11 cellular contexts compared by ENCODE assay signal in genomic region chr11:102620858-102621561, GRCh38. TPM values are rescaled to one million over a fixed set of nuclear protein-coding genes. Genes with fewer than 3 reads are reported as not detected.
A peak's percentile ranks its signal among the peaks of the same experiment; 100 is the strongest.
DNase-seq lines count a peak whose midpoint lies in the region; ATAC-seq, FAIRE-seq and TF ChIP-seq lines count a peak whose summit lies in the region.
"Had no signal": no experiment of that assay in that cellular context is flagged by ENCODE, and none has a peak within 500 bp of the region (broad histone marks: within the 10 kb centered on the region; RNA-seq: fewer than 3 reads in every experiment).

No MANE protein-coding gene starts in this region.

- peak; percentile 56 for ATAC-seq in GM18519 (IDR thresholded peaks at IDR 0.05; ENCODE audit: low FRiP score, unreplicated experiment)
- ATAC-seq in Panc1, result 0 out of 2 replicates have a peak, but pooled peaks have one; percentile 52
- ATAC-seq in naive thymus-derived CD8-positive, alpha-beta T cell, result no peak

- no peak overlapping the region for H3K9ac ChIP-seq in keratinocyte (ENCODE audit: control insufficient read depth, extremely low read depth, insufficient read depth, low read length)

- no peaks in the 10 kb centered on the region for H3K9me3 ChIP-seq in Panc1 (ENCODE audit: control insufficient read depth, insufficient read depth, low read depth, low read length)
- no peaks in the 10 kb centered on the region for H3K9me3 ChIP-seq in keratinocyte (ENCODE audit: control insufficient read depth, low read depth, low read length)
- H3K9me3 ChIP-seq: neutrophil had no signal

- H3K9me3 Mint-ChIP-seq in naive thymus-derived CD8-positive, alpha-beta T cell, result no peaks in the 10 kb centered on the region

- CTCF ChIA-PET in Panc1 (lab: Charles Lee), result no interaction called here

- peak; percentile 69 for DNase-seq in H4 (ENCODE audit: low spot score)
- no peak for DNase-seq in Panc1 (ENCODE audit: low read depth, low spot score)
- DNase-seq in keratinocyte (ENCODE audit: low read depth, low spot score), result no peak
- no peak for DNase-seq in AG20443 (ENCODE audit: low spot score)
- DNase-seq in dorsolateral prefrontal cortex, result no peak
- no peak for DNase-seq in naive thymus-derived CD8-positive, alpha-beta T cell
- no peak for DNase-seq in kidney glomerular epithelial cell (lab: John Stamatoyannopoulos, UW)
- DNase-seq: DMS 273 treated with DMSO at 0.1 percent for 48 hours, KBM-7 had no signal

- H3K27ac ChIP-seq in Panc1 (ENCODE audit: low read length) (peak overlapping the region; percentile 17; the same call in 1 of the 2 replicates), keratinocyte (ENCODE audit: control insufficient read depth, insufficient read depth, low read length) (no peak overlapping the region), dorsolateral prefrontal cortex (no peak overlapping the region)
- H3K27ac ChIP-seq: neutrophil had no signal

- H3K36me3 Mint-ChIP-seq in naive thymus-derived CD8-positive, alpha-beta T cell, result no peaks in the 10 kb centered on the region

- in situ Hi-C loops in Panc1 (cut with HindIII; ENCODE audit: low pct_unique_long_range_greater_than_20kb, low sequenced_read_pairs), result no loop called here

- H3K36me3 ChIP-seq in Panc1 (ENCODE audit: control insufficient read depth, insufficient read depth, low read length) (no peaks in the 10 kb centered on the region), keratinocyte (ENCODE audit: control insufficient read depth in 2 of 2, extremely low read depth in 1 of 2, insufficient read depth in 2 of 2, low read length in 2 of 2) (no peaks in the 10 kb centered on the region)
- H3K36me3 ChIP-seq: neutrophil had no signal

- no TSS peak for BruUV-seq in Panc1 (replicated peaks; lab: Mats Ljungman, UMichigan)

- peak; percentile 69 for FAIRE-seq in keratinocyte (lab: Jason Lieb, UNC)

- H3K4me3 ChIP-seq in Panc1 (ENCODE audit: low read depth in 2 of 2, low read length in 2 of 2), result no peak overlapping the region
- H3K4me3 ChIP-seq in keratinocyte (ENCODE audit: control insufficient read depth in 2 of 3, extremely low read depth in 1 of 3, insufficient read depth in 2 of 3, low read depth in 1 of 3, low read length in 3 of 3), result no peak overlapping the region
- no peak overlapping the region for H3K4me3 ChIP-seq in dorsolateral prefrontal cortex

- no peaks in the 10 kb centered on the region for H3K79me2 ChIP-seq in keratinocyte (ENCODE audit: control insufficient read depth, insufficient read depth, low read length)

- H3K9me1 ChIP-seq in keratinocyte (ENCODE audit: control insufficient read depth, extremely low read depth, insufficient read depth, low read length), result no peaks in the 10 kb centered on the region

- intact Hi-C loops in Panc1 (cut with micrococcal nuclease; ENCODE audit: unreplicated experiment), result no loop called here
- intact Hi-C loops in dorsolateral prefrontal cortex (cut with DNase I), result no loop called here

- H2AFZ ChIP-seq in keratinocyte (ENCODE audit: control insufficient read depth, low read length), result no peak overlapping the region

- TF ChIP-seq CTCF in Panc1 (IDR thresholded peaks at IDR 0.05) (no peak), keratinocyte (optimal IDR thresholded peaks at IDR 0.05 in 1 of 3, IDR thresholded peaks at IDR 0.05 in 1 of 3, conservative IDR thresholded peaks at IDR 0.05 in 1 of 3; ENCODE audit: extremely low read depth in 1 of 3, insufficient read depth in 2 of 3, low read length in 3 of 3) (no peak), dorsolateral prefrontal cortex (IDR thresholded peaks at IDR 0.05 in 54 of 56, conservative IDR thresholded peaks at IDR 0.05 in 2 of 56; ENCODE audit: low read depth in 1 of 56, partially characterized antibody in 56 of 56) (no peak)

- POLR2A ChIA-PET in Panc1 (lab: Charles Lee), result no interaction called here
- POLR2A ChIA-PET in naive thymus-derived CD8-positive, alpha-beta T cell (lab: Charles Lee), result no interaction called here

- no peak overlapping the region for H3K4me2 ChIP-seq in keratinocyte (ENCODE audit: control insufficient read depth, extremely low read depth, insufficient read depth, low read depth, low read length)

- no peaks in the 10 kb centered on the region for H4K20me1 ChIP-seq in keratinocyte (ENCODE audit: control insufficient read depth, extremely low read depth, insufficient read depth, low read length)

- H3K4me3 Mint-ChIP-seq in naive thymus-derived CD8-positive, alpha-beta T cell, result no peak overlapping the region

- H3K27ac Mint-ChIP-seq in naive thymus-derived CD8-positive, alpha-beta T cell, result no peak overlapping the region

- H3K4me1 Mint-ChIP-seq in naive thymus-derived CD8-positive, alpha-beta T cell, result no peaks in the 10 kb centered on the region

- dilution Hi-C loops in keratinocyte (cut with MboI; ENCODE audit: extremely low pct_ligation_motif_present, low sequenced_read_pairs), result no loop called here

- H3K4me1 ChIP-seq in Panc1 (ENCODE audit: control insufficient read depth, insufficient read depth, low read length) (peaks cover 3% of the 10 kb centered on the region; the same call in 1 of the 2 replicates), keratinocyte (ENCODE audit: control insufficient read depth, extremely low read depth, insufficient read depth, low read length) (no peaks in the 10 kb centered on the region)

- no peaks in the 10 kb centered on the region for H3K27me3 ChIP-seq in Panc1 (ENCODE audit: control insufficient read depth, insufficient read depth, low read length)
- no peaks in the 10 kb centered on the region for H3K27me3 ChIP-seq in keratinocyte (ENCODE audit: control insufficient read depth, extremely low read depth, insufficient read depth, low read length)
- H3K27me3 ChIP-seq in dorsolateral prefrontal cortex, result peaks cover 0 to 8% (median 0%) of the 10 kb centered on the region in 45 donors
- H3K27me3 ChIP-seq: neutrophil had no signal

- H3K27me3 Mint-ChIP-seq in naive thymus-derived CD8-positive, alpha-beta T cell, result peaks cover 0 to 6% (median 2%) of the 10 kb centered on the region in 5 donors

RNA-seq across cellular contexts. Expression of gene MMP20, which starts 4.1 kb away (rescaled TPM):
- not detected in 2 replicates for total RNA-seq in H4 (2014; rRNA removed; shearing (Covaris generic))
- total RNA-seq in Panc1 (2021; ENCODE audit: unreplicated experiment), result not detected
- not detected for polyA plus RNA-seq in Panc1 (2012; ENCODE audit: insufficient read length)
- polyA plus RNA-seq in keratinocyte, result not detected in 3 replicates
- polyA plus RNA-seq in keratinocyte (2011; ENCODE audit: low read depth), result not detected
- polyA plus RNA-seq in keratinocyte (2011; cell fraction: cytosol; rRNA removed), result not detected in 2 replicates
- not detected in 2 replicates for polyA plus RNA-seq in keratinocyte (2011; cell fraction: nucleus; rRNA removed)
- polyA plus RNA-seq in keratinocyte (2012; ENCODE audit: low replicate concordance), result not detected in 2 replicates
- not detected in 3 replicates for polyA minus RNA-seq in keratinocyte
- not detected for polyA minus RNA-seq in keratinocyte (2011; cell fraction: cytosol; rRNA and poly(A)+ RNA removed)
- polyA minus RNA-seq in keratinocyte (2011; cell fraction: nucleus; rRNA and poly(A)+ RNA removed), result not detected in 2 replicates
- not detected for total RNA-seq in dorsolateral prefrontal cortex
- not detected for total RNA-seq in naive thymus-derived CD8-positive, alpha-beta T cell
- not detected for polyA plus RNA-seq in naive thymus-derived CD8-positive, alpha-beta T cell

Comparison
In these comparisons a context has a peak if more than half of its experiments do, and no peak if none do; other contexts are left out.
1. ATAC-seq: peak in GM18519 (single experiment) and Panc1 (single experiment); none in naive thymus-derived CD8-positive, alpha-beta T cell (0 of 2).